In genomic region chr10:5888843-5889623, GRCh38 we compare ENCODE assay signal across 8 cellular contexts. TPM values are rescaled to one million over a fixed set of nuclear protein-coding genes. Genes with fewer than 3 reads are reported as not detected.
DNase-seq lines count a peak whose midpoint lies in the region; ATAC-seq, FAIRE-seq and TF ChIP-seq lines count a peak whose summit lies in the region.

No MANE protein-coding gene starts in this region.

- no peaks in the 10 kb centered on the region for H3K9me1 ChIP-seq in endothelial cell of umbilical vein (replicated peaks; ENCODE audit: control insufficient read depth, extremely low read depth, insufficient read depth, low read length)

- ATAC-seq in GM21825 (IDR thresholded peaks at IDR 0.05; ENCODE audit: unreplicated experiment) (peak; percentile 26), GM18519 (IDR thresholded peaks at IDR 0.05; ENCODE audit: low FRiP score, unreplicated experiment) (no peak)
- ATAC-seq in stimulated activated naive CD8-positive, alpha-beta T cell treated with anti-CD3 and anti-CD28 coated beads, Interleukin-15, amount 100 ng/mL, for 72 hours: peak; percentile 64

- FAIRE-seq in endothelial cell of umbilical vein (lab: Jason Lieb, UNC): no peak

- no peaks in the 10 kb centered on the region for H3F3A ChIP-seq in Loucy (ENCODE audit: low read depth)

- H3K9me2 ChIP-seq in Loucy (replicated peaks; ENCODE audit: low read depth, low read length): no peaks in the 10 kb centered on the region

- TF ChIP-seq POLR2A in endothelial cell of umbilical vein (IDR thresholded peaks at IDR 0.05; ENCODE audit: low read depth, low read length): no peak

- H3K4me1 Mint-ChIP-seq in stimulated activated naive CD8-positive, alpha-beta T cell treated with anti-CD3 and anti-CD28 coated beads, Interleukin-15, amount 100 ng/mL, for 72 hours: peaks cover 56% of the 10 kb centered on the region

- H3K27me3 ChIP-seq in Loucy (ENCODE audit: insufficient read depth, low read length, poor library complexity, severe bottlenecking) (no peaks in the 10 kb centered on the region), endothelial cell of umbilical vein (ENCODE audit: control insufficient read depth in 2 of 2, insufficient read depth in 2 of 2, low read length in 2 of 2) (no peaks in the 10 kb centered on the region), muscle layer of colon (ENCODE audit: control insufficient read depth in 1 of 2, insufficient read depth in 2 of 2, low read length in 2 of 2) (no peaks in the 10 kb centered on the region)

- no TSS peak for BruUV-seq in endothelial cell of umbilical vein (replicated peaks; lab: Mats Ljungman, UMichigan)

- CTCF ChIA-PET in endothelial cell of umbilical vein (lab: Charles Lee): interaction anchor here (0.8 to 3.5 kb wide), 7 partner anchors 12 to 512 kb away, joined by 3 to 18 read pairs (median 5); no protein-coding TSS in a partner anchor

- POLR2A ChIA-PET in endothelial cell of umbilical vein (lab: Charles Lee): interaction anchor here (1.3 to 2.2 kb wide), 2 partner anchors 76 to 447 kb away, joined by 3 to 9 read pairs; partner anchors contain the start of gene GDI2

- no peaks in the 10 kb centered on the region for H3K27me3 Mint-ChIP-seq in stimulated activated naive CD8-positive, alpha-beta T cell treated with anti-CD3 and anti-CD28 coated beads, Interleukin-15, amount 100 ng/mL, for 72 hours

- H4K20me1 ChIP-seq in Loucy (ENCODE audit: insufficient read depth, low read length, poor library complexity, severe bottlenecking): peaks cover 44% of the 10 kb centered on the region
- H4K20me1 ChIP-seq in endothelial cell of umbilical vein (replicated peaks; ENCODE audit: control insufficient read depth, extremely low read depth, insufficient read depth, low read length): no peaks in the 10 kb centered on the region

- H3K4me3 Mint-ChIP-seq in stimulated activated naive CD8-positive, alpha-beta T cell treated with anti-CD3 and anti-CD28 coated beads, Interleukin-15, amount 100 ng/mL, for 72 hours: peak overlapping the region; percentile 85 to 93

- H3K4me1 ChIP-seq in Loucy (ENCODE audit: insufficient read depth, low read length, poor library complexity, severe bottlenecking) (peaks cover 45% of the 10 kb centered on the region), endothelial cell of umbilical vein (ENCODE audit: control insufficient read depth, extremely low read depth, insufficient read depth, low read length) (peaks cover 36% of the 10 kb centered on the region), muscle layer of colon (ENCODE audit: insufficient read depth, low read length) (peaks cover 36% of the 10 kb centered on the region)

- TF ChIP-seq CTCF in Loucy (conservative IDR thresholded peaks at IDR 0.05; ENCODE audit: low read length) (no peak), endothelial cell of umbilical vein (IDR thresholded peaks at IDR 0.05; ENCODE audit: extremely low read depth in 1 of 2, insufficient read depth in 1 of 2, low read depth in 1 of 2, low read length in 2 of 2) (no peak)

- H3K36me3 ChIP-seq in Loucy (ENCODE audit: insufficient read depth, low read length) (peaks cover 6% of the 10 kb centered on the region; the same call in 1 of the 2 replicates), endothelial cell of umbilical vein (ENCODE audit: control insufficient read depth in 2 of 2, extremely low read depth in 1 of 2, insufficient read depth in 2 of 2, low read length in 2 of 2) (peaks cover under 1 to 3% of the 10 kb centered on the region in 2 experiments), muscle layer of colon (ENCODE audit: insufficient read depth, low read length) (peaks cover 21% of the 10 kb centered on the region)

- dilution Hi-C loops in endothelial cell of umbilical vein (cut with MboI; ENCODE audit: extremely low pct_ligation_motif_present, low sequenced_read_pairs): no loop called here

- H3K9ac ChIP-seq in Loucy (ENCODE audit: low read depth, low read length, poor library complexity, severe bottlenecking) (peak overlapping the region; percentile 81), endothelial cell of umbilical vein (replicated peaks; ENCODE audit: extremely low read depth, insufficient read depth, low read length) (peak overlapping the region; percentile 71), muscle layer of colon (ENCODE audit: low read length) (peak overlapping the region; percentile 18)

- H3K9me3 Mint-ChIP-seq in stimulated activated naive CD8-positive, alpha-beta T cell treated with anti-CD3 and anti-CD28 coated beads, Interleukin-15, amount 100 ng/mL, for 72 hours: no peaks in the 10 kb centered on the region

- H3K4me3 ChIP-seq in Loucy (ENCODE audit: low read length, poor library complexity, severe bottlenecking) (peak overlapping the region; percentile 86), endothelial cell of umbilical vein (replicated peaks in 1 of 3; ENCODE audit: insufficient read depth in 1 of 3, low read depth in 1 of 3, low read length in 3 of 3) (peak overlapping the region; percentile 14 to 95 (median 53)), muscle layer of colon (ENCODE audit: low read depth in 1 of 2, low read length in 2 of 2) (peak overlapping the region; percentile 66 to 85)

- peak overlapping the region in 1 of 2 donors; percentile 54 for H3K27ac Mint-ChIP-seq in stimulated activated naive CD8-positive, alpha-beta T cell treated with anti-CD3 and anti-CD28 coated beads, Interleukin-15, amount 100 ng/mL, for 72 hours

- H3K79me2 ChIP-seq in Loucy (ENCODE audit: insufficient read depth, low read length) (peaks cover 64% of the 10 kb centered on the region), endothelial cell of umbilical vein (ENCODE audit: control insufficient read depth, insufficient read depth, low read length) (peaks cover 39% of the 10 kb centered on the region)

- peak overlapping the region; percentile 95 for H3K4me2 ChIP-seq in Loucy (ENCODE audit: low read depth, low read length, poor library complexity, severe bottlenecking)
- H3K4me2 ChIP-seq in endothelial cell of umbilical vein (ENCODE audit: insufficient read depth, low read length): peak overlapping the region; percentile 65

- peak overlapping the region; percentile 44 for H3K27ac ChIP-seq in endothelial cell of umbilical vein (ENCODE audit: insufficient read depth, low read depth, low read length)
- H3K27ac ChIP-seq in muscle layer of colon (ENCODE audit: low read depth, low read length): peak overlapping the region; percentile 93

- intact Hi-C loops in endothelial cell of umbilical vein (cut with micrococcal nuclease): loop anchor here (1.0 kb wide), 2 partner anchors 76 to 204 kb away; partner anchors contain the start of gene GDI2

- H2AFZ ChIP-seq in Loucy (ENCODE audit: low read length): peak overlapping the region; percentile 97
- peak overlapping the region; percentile 78 for H2AFZ ChIP-seq in endothelial cell of umbilical vein (ENCODE audit: low read depth, low read length)

- H3K9me3 ChIP-seq in Loucy (ENCODE audit: insufficient read depth, low read depth, low read length) (no peaks in the 10 kb centered on the region), endothelial cell of umbilical vein (replicated peaks; ENCODE audit: control insufficient read depth, insufficient read depth, low read length) (no peaks in the 10 kb centered on the region), muscle layer of colon (ENCODE audit: low read length) (no peaks in the 10 kb centered on the region)

- DNase-seq in GM03348 (ENCODE audit: low spot score) (peak; percentile 50), endothelial cell of umbilical vein (ENCODE audit: low read depth, low spot score) (peak; percentile 52)
- peak; percentile 41 to 50 for DNase-seq in activated CD4-positive, alpha-beta T cell treated with anti-CD3 and anti-CD28 coated beads, Interleukin-2, amount 50 U/mL, for 48 hours
- peak; percentile 58 to 70 for DNase-seq in stimulated activated naive CD8-positive, alpha-beta T cell treated with anti-CD3 and anti-CD28 coated beads, Interleukin-15, amount 100 ng/mL, for 72 hours

TF ChIP-seq in endothelial cell of umbilical vein, 7 proteins besides CTCF, POLR2A, EP300 and RAD21:
- no peak for TF ChIP-seq MYC (IDR thresholded peaks at IDR 0.05; ENCODE audit: low read depth, low read length)
- no peak for TF ChIP-seq JUN (IDR thresholded peaks at IDR 0.05; ENCODE audit: borderline replicate concordance, insufficient read depth, insufficient read length, low read depth)
- no peak for TF ChIP-seq FOS (IDR thresholded peaks at IDR 0.05; ENCODE audit: borderline replicate concordance, insufficient read depth, low read length)
- TF ChIP-seq POLR2AphosphoS5 (IDR thresholded peaks at IDR 0.05; ENCODE audit: insufficient read depth, low read depth, low read length): no peak
- TF ChIP-seq EZH2 (IDR thresholded peaks at IDR 0.05; ENCODE audit: borderline replicate concordance, low read depth, low read length, severe bottlenecking): no peak
- TF ChIP-seq GATA2 (IDR thresholded peaks at IDR 0.05; ENCODE audit: insufficient read depth, insufficient read length, low read depth, low read length): no peak
- no peak for TF ChIP-seq MAX (IDR thresholded peaks at IDR 0.05; ENCODE audit: insufficient read depth, insufficient read length)

RNA-seq across cellular contexts. Expression of gene ANKRD16, which starts 0.7 kb away (rescaled TPM):
- 4.4 and 6.9 TPM in 2 replicates for total RNA-seq in endothelial cell of umbilical vein
- 8.0 and 9.4 TPM in 2 replicates for polyA plus RNA-seq in endothelial cell of umbilical vein
- polyA plus RNA-seq in endothelial cell of umbilical vein (2011; cell fraction: cytosol; rRNA removed): 6.6 and 7.4 TPM in 2 replicates
- 8.2 and 10.5 TPM in 2 replicates for polyA plus RNA-seq in endothelial cell of umbilical vein (2011; cell fraction: nucleus; rRNA removed)
- polyA plus RNA-seq in endothelial cell of umbilical vein (2012): 4.1 and 4.6 TPM in 2 replicates
- 14.9 and 29.1 TPM in 2 replicates for polyA minus RNA-seq in endothelial cell of umbilical vein
- 5.6 TPM for polyA minus RNA-seq in endothelial cell of umbilical vein (2011; cell fraction: cytosol; rRNA and poly(A)+ RNA removed)
- 7.4 and 8.0 TPM in 2 replicates for polyA minus RNA-seq in endothelial cell of umbilical vein (2011; cell fraction: nucleus; rRNA and poly(A)+ RNA removed)

RNA-seq across cellular contexts. Expression of gene FBH1, which starts 1.0 kb away (rescaled TPM):
- 86.1 and 97.0 TPM in 2 replicates for total RNA-seq in endothelial cell of umbilical vein
- polyA plus RNA-seq in endothelial cell of umbilical vein: 66.1 and 71.4 TPM in 2 replicates
- polyA plus RNA-seq in endothelial cell of umbilical vein (2011; cell fraction: cytosol; rRNA removed): 81.4 and 81.8 TPM in 2 replicates
- polyA plus RNA-seq in endothelial cell of umbilical vein (2011; cell fraction: nucleus; rRNA removed): 185 and 232 TPM in 2 replicates
- polyA plus RNA-seq in endothelial cell of umbilical vein (2012): 61.8 and 67.5 TPM in 2 replicates
- 205 and 241 TPM in 2 replicates for polyA minus RNA-seq in endothelial cell of umbilical vein
- 29.7 TPM for polyA minus RNA-seq in endothelial cell of umbilical vein (2011; cell fraction: cytosol; rRNA and poly(A)+ RNA removed)
- 91.8 and 125 TPM in 2 replicates for polyA minus RNA-seq in endothelial cell of umbilical vein (2011; cell fraction: nucleus; rRNA and poly(A)+ RNA removed)

Comparison
In these comparisons a context has a peak if more than half of its experiments do, and no peak if none do; other contexts are left out.
1. H3K9ac ChIP-seq: peak in every context shown above with its lines; median percentile 81 in Loucy; 71 in endothelial cell of umbilical vein; 18 in muscle layer of colon.